ENCODE assay signal across 20 cellular contexts in genomic region chr10:10294801-10295515, GRCh38.
DNase-seq lines count a peak whose midpoint lies in the region; ATAC-seq and TF ChIP-seq lines count a peak whose summit lies in the region.
"Had no signal": no experiment of that assay in that cellular context is flagged by ENCODE, and none has a peak within 500 bp of the region (broad histone marks: within the 10 kb centered on the region; RNA-seq: fewer than 3 reads in every experiment).

No MANE protein-coding gene starts in this region.

- 71% methylated on average over 28 to 29 of the region's 29 CpGs for WGBS in endodermal cell (ENCODE audit: insufficient coverage in 1 of 2, insufficient read length in 1 of 2), 2 experiments
- 79 to 87% methylated on average over 29 of the region's 29 CpGs for WGBS in lower leg skin, 2 donors

- peaks cover 14% of the 10 kb centered on the region for H3K4me1 Mint-ChIP-seq in endodermal cell

- H3K4me3 ChIP-seq in HUES48 (ENCODE audit: low read depth, low read length) (no peak overlapping the region), endodermal cell (ENCODE audit: low read length) (no peak overlapping the region), osteoblast (ENCODE audit: insufficient read depth, low read length) (no peak overlapping the region), lower leg skin (ENCODE audit: low read depth, poor library complexity, severe bottlenecking) (no peak overlapping the region)
- H3K4me3 ChIP-seq: BLaER1, tibial nerve had no signal

- H3K27ac ChIP-seq in HUES48 (ENCODE audit: low read depth, low read length) = peak overlapping the region; percentile 61
- peak overlapping the region; percentile 52 for H3K27ac ChIP-seq in endodermal cell (ENCODE audit: low read depth, low read length)
- H3K27ac ChIP-seq in osteoblast (ENCODE audit: low read depth, low read length) = no peak overlapping the region
- H3K27ac ChIP-seq: BLaER1, HL-60, tibial nerve had no signal

- DNase-seq in NCI-H69 (lab: John Stamatoyannopoulos, UW) (peak; percentile 0), endodermal cell (peak; percentile 54), osteoblast (ENCODE audit: insufficient read length, low spot score, missing footprints) (peak; percentile 30), HPDE6-E6E7 (ENCODE audit: extremely low spot score) (no peak), RKO (ENCODE audit: low spot score) (no peak), lower leg skin (ENCODE audit: low spot score in 2 of 2) (no peak)
- DNase-seq: DND-41; foreskin fibroblast; Kasumi-1; NCI-H2171; stimulated activated CD4-positive, alpha-beta T cell treated with anti-CD3 and anti-CD28 coated beads, Interleukin-1b, Interleukin-23, amount 100 ng/mL, for 48 hours; stimulated activated CD8-positive, alpha-beta memory T cell treated with anti-CD3 and anti-CD28 coated beads, Interleukin-4, amount 100 ng/mL, for 48 hours; SW 1271 had no signal

- no peak overlapping the region for H3K4me2 ChIP-seq in osteoblast (ENCODE audit: insufficient read depth, low read length)
- H3K4me2 ChIP-seq: BLaER1 had no signal

- no peak overlapping the region for H3K4me3 Mint-ChIP-seq in endodermal cell

- no peaks in the 10 kb centered on the region for H3K36me3 Mint-ChIP-seq in endodermal cell (ENCODE audit: low read depth)

- no peaks in the 10 kb centered on the region for H3K79me2 ChIP-seq in osteoblast (ENCODE audit: insufficient read depth, low read length)

- H4K20me1 ChIP-seq in osteoblast (ENCODE audit: insufficient read depth, low read length) = no peaks in the 10 kb centered on the region
- H4K20me1 ChIP-seq: BLaER1 had no signal

- H3K9ac ChIP-seq in HUES48 (ENCODE audit: low read depth, low read length) = no peak overlapping the region
- no peak overlapping the region for H3K9ac ChIP-seq in endodermal cell (ENCODE audit: extremely low read depth, low read length, poor library complexity, severe bottlenecking)
- H3K9ac ChIP-seq: BLaER1 had no signal

- no peaks in the 10 kb centered on the region for H3K9me3 ChIP-seq in HUES48 (ENCODE audit: control insufficient read depth, insufficient read depth, low read length)
- no peaks in the 10 kb centered on the region for H3K9me3 ChIP-seq in endodermal cell (ENCODE audit: control insufficient read depth, low read length)
- no peaks in the 10 kb centered on the region for H3K9me3 ChIP-seq in osteoblast (ENCODE audit: low read depth, low read length)
- H3K9me3 ChIP-seq: tibial nerve had no signal

- peaks cover 33% of the 10 kb centered on the region for H3K4me1 ChIP-seq in HUES48 (ENCODE audit: control insufficient read depth, insufficient read depth, low read length)
- no peaks in the 10 kb centered on the region for H3K4me1 ChIP-seq in endodermal cell (ENCODE audit: control insufficient read depth, insufficient read depth, low read length)
- no peaks in the 10 kb centered on the region for H3K4me1 ChIP-seq in osteoblast (ENCODE audit: insufficient read depth, low read length)
- H3K4me1 ChIP-seq: BLaER1 had no signal

- H3K36me3 ChIP-seq in HUES48 (ENCODE audit: control insufficient read depth, insufficient read depth, low read length) (no peaks in the 10 kb centered on the region), endodermal cell (ENCODE audit: control insufficient read depth, insufficient read depth, low read length) (no peaks in the 10 kb centered on the region), osteoblast (ENCODE audit: insufficient read depth, low read length) (no peaks in the 10 kb centered on the region)
- H3K36me3 ChIP-seq: BLaER1, tibial nerve had no signal

- intact Hi-C loops in lower leg skin (cut with DNase I; ENCODE audit: low total_unique reads) = no loop called here

- no peak for ATAC-seq in GM21381 (IDR thresholded peaks at IDR 0.05; ENCODE audit: unreplicated experiment)
- ATAC-seq: HCT116, Panc1 had no signal

- no peak overlapping the region for H2AFZ ChIP-seq in osteoblast (ENCODE audit: low read length)

- H3K27ac Mint-ChIP-seq in endodermal cell = no peak overlapping the region

- no peak for TF ChIP-seq POLR2A in lower leg skin (IDR thresholded peaks at IDR 0.05)

- H3K27me3 ChIP-seq in HUES48 (ENCODE audit: control insufficient read depth, insufficient read depth, low read length) (no peaks in the 10 kb centered on the region), endodermal cell (ENCODE audit: control insufficient read depth, insufficient read depth, low read length, poor library complexity, severe bottlenecking) (no peaks in the 10 kb centered on the region), osteoblast (ENCODE audit: insufficient read depth, low read length) (no peaks in the 10 kb centered on the region)
- H3K27me3 ChIP-seq: BLaER1, tibial nerve had no signal

- peaks cover 13% of the 10 kb centered on the region for H3K9me3 Mint-ChIP-seq in endodermal cell

- H3K27me3 Mint-ChIP-seq in endodermal cell (ENCODE audit: insufficient read depth) = no peaks in the 10 kb centered on the region

- TF ChIP-seq CTCF in endodermal cell (conservative IDR thresholded peaks at IDR 0.05) (no peak), osteoblast (IDR thresholded peaks at IDR 0.05; ENCODE audit: extremely low read depth, low read depth, low read length) (no peak), lower leg skin (IDR thresholded peaks at IDR 0.05) (no peak)

Comparison
In these comparisons a context has a peak if more than half of its experiments do, and no peak if none do; other contexts are left out.
1. DNase-seq: peak in NCI-H69 (single experiment), endodermal cell (single experiment) and osteoblast (single experiment); none in HPDE6-E6E7 (single experiment), RKO (single experiment) and lower leg skin (0 of 2).